In the genomic region with DNA sequence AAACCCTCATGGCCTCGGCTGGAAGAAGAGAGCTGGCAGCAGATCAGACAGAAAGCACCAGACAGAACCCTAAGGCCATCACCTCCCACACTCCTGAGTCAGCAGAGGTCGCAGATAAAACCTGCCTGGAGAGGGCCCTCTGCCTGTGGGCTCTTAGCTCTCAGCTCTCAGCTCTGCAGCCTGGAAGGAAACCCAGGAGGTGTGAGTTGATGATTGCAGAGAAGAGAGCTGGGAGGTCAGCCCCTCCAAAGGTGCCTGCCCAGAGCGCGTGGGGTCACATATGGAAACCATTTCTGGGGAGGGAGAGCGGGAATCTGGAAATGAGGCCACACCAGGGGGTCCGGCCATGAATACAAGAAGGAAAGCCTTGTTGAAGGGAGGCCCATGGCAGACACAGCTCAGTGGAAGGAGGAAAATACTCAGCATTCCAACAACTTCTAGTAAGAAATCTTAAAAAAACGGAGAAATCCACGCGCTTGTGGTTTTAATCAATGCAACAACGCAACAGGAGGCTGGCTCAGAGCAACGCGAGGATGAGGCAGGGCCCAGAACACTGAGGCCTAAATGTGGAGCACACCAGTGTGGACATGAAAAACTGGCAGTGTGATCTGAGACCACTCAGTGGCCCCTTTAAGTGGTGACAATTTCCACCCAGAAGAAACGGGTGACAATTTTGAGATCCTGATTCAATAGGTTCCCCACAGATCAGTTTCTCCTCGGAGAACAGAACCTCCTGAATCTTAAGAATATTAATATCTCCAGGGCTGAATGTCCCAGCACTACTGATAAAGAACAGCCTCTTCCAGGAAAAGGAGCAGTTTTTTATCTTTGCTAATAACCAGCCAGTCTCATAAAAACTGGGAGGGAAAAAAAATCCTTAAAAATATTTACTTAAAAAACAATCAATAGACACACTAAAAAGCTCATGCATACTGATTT, we compare ENCODE assay signal across 9 cellular contexts. TPM values are rescaled to one million over a fixed set of nuclear protein-coding genes. Genes with fewer than 3 reads are reported as not detected.
A peak's percentile ranks its signal among the peaks of the same experiment; 100 is the strongest.
DNase-seq lines count a peak whose midpoint lies in the region; ATAC-seq and TF ChIP-seq lines count a peak whose summit lies in the region.
"Had no signal": no experiment of that assay in that cellular context is flagged by ENCODE, and none has a peak within 500 bp of the region (broad histone marks: within the 10 kb centered on the region; RNA-seq: fewer than 3 reads in every experiment).

No MANE protein-coding gene starts in this region.

- peaks cover 21% of the 10 kb centered on the region for H3K4me1 Mint-ChIP-seq in glutamatergic neuron (ENCODE audit: low read depth, unreplicated experiment)

- H3K27ac ChIP-seq in VCaP (peak overlapping the region; percentile 45), spleen (peak overlapping the region in 7 of 8 donors; percentile 29 to 63 (median 48))
- H3K27ac ChIP-seq: 22Rv1 had no signal

- TF ChIP-seq CTCF in VCaP (conservative IDR thresholded peaks at IDR 0.05) = no peak
- TF ChIP-seq CTCF in glutamatergic neuron (IDR thresholded peaks at IDR 0.05; ENCODE audit: partially characterized antibody, unreplicated experiment) = no peak
- TF ChIP-seq CTCF in spleen (IDR thresholded peaks at IDR 0.05 in 8 of 11, conservative IDR thresholded peaks at IDR 0.05 in 3 of 11) = no peak

- WGBS in spleen, 5 donors = 71 to 83% (median 73%) methylated on average over 13 to 14 of the region's 14 CpGs

- no peaks in the 10 kb centered on the region for H3K36me3 ChIP-seq in spleen

- no peak for ATAC-seq in HG03108 (IDR thresholded peaks at IDR 0.05; ENCODE audit: unreplicated experiment)

- intact Hi-C loops in spleen (cut with DNase I; ENCODE audit: low total_unique reads) = loop anchor here (2.0 to 10.0 kb wide), 2 partner anchors 403 to 633 kb away; no protein-coding TSS in a partner anchor

- peaks cover 3% of the 10 kb centered on the region for H3K27me3 Mint-ChIP-seq in glutamatergic neuron (ENCODE audit: unreplicated experiment)

- H3K27me3 ChIP-seq in spleen (replicated peaks in 1 of 7) = no peaks in the 10 kb centered on the region

- H3K9me3 ChIP-seq in spleen = no peaks in the 10 kb centered on the region

- peaks cover 5 to 29% (median 13%) of the 10 kb centered on the region in 6 donors for H3K4me1 ChIP-seq in spleen

- peaks cover 7% of the 10 kb centered on the region for H3K9me3 Mint-ChIP-seq in glutamatergic neuron (ENCODE audit: unreplicated experiment)

- no peak overlapping the region for H3K4me3 Mint-ChIP-seq in glutamatergic neuron (ENCODE audit: unreplicated experiment)

- H3K4me3 ChIP-seq in spleen = no peak overlapping the region

- TF ChIP-seq POLR2A in spleen (IDR thresholded peaks at IDR 0.05) = no peak

- peak overlapping the region; percentile 6 for H3K27ac Mint-ChIP-seq in glutamatergic neuron (ENCODE audit: unreplicated experiment)

- no peaks in the 10 kb centered on the region for H3K36me3 Mint-ChIP-seq in glutamatergic neuron (ENCODE audit: unreplicated experiment)

- peak; percentile 27 for DNase-seq in DMS153 (lab: John Stamatoyannopoulos, UW)
- no peak for DNase-seq in DMS153 treated with DMSO at 0.1 percent for 48 hours (lab: John Stamatoyannopoulos, UW; ENCODE audit: unreplicated experiment)
- no peak for DNase-seq in glutamatergic neuron
- no peak for DNase-seq in spleen
- DNase-seq in NCI-H69 (lab: John Stamatoyannopoulos, UW) = no peak
- DNase-seq in LoVo (ENCODE audit: low spot score) = no peak

RNA-seq across cellular contexts. Expression of a gene that starts 45.7 kb away (rescaled TPM):
- total RNA-seq in glutamatergic neuron (ENCODE audit: unreplicated experiment) (28.7 TPM), spleen (10 to 100 TPM; 12.3 to 25.3 (median 17.0) TPM)
- 10 to 100 TPM; 32.3 to 39.9 (median 39.3) TPM for polyA plus RNA-seq in spleen
